8 cellular contexts compared by ENCODE assay signal in the genomic region with DNA sequence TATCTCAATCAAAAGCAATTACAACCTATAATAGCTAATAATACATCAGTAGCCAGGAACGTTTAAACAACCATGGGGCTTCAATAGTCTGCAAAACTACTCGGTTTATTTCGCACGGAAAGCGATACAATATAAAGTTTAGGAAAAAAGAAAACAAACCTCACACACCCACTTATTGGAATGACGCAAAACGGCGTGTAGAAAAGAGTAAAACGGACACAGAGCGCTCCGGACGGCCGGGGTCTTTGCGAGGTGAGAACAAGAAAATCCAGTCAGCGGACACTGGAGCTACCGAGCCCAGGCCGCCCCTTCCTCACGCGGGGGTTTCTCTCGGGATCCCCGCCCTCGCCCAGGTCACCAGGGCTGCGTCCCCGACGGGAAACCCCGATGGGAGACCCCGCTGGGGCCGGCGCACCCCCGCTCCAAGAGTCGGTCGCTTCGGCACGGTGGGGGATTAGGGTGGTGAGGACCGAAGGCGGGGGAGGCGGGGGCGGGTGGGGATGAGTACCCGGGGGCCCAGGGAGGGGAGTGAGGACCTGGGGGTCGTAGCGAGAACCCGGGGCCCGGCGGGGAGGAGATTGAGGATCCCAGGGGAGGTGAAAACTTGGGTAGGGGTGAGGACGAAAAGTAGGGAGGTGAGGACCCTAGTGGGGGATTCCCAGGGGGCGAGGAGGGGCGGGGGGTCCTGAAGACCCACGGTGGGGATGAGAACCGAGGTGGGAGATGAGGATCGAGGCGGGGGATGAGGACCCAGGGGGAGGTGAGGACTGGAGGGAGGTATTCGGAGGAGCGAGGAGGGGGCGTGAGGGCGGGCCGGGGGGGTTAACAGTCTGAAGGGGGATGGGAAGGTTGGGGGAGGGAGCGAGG. TPM values are rescaled to one million over a fixed set of nuclear protein-coding genes. Genes with fewer than 3 reads are reported as not detected.
A peak's percentile ranks its signal among the peaks of the same experiment; 100 is the strongest.
DNase-seq lines count a peak whose midpoint lies in the region; ATAC-seq and TF ChIP-seq lines count a peak whose summit lies in the region.

No MANE protein-coding gene starts in this region.

- intact Hi-C loops in psoas muscle (cut with DNase I) = no loop called here

- H3K36me3 ChIP-seq in psoas muscle (ENCODE audit: insufficient read depth in 1 of 2, low read depth in 1 of 2) = peaks cover 4 to 39% of the 10 kb centered on the region in 2 donors

- peaks cover 14% of the 10 kb centered on the region for H3K4me1 ChIP-seq in psoas muscle

- no peaks in the 10 kb centered on the region for H3K9me3 ChIP-seq in psoas muscle

- TF ChIP-seq CTCF in RWPE1 (conservative IDR thresholded peaks at IDR 0.05; ENCODE audit: low read depth) = no peak
- no peak for TF ChIP-seq CTCF in fibroblast of mammary gland (conservative IDR thresholded peaks at IDR 0.05; ENCODE audit: control insufficient read depth, insufficient read depth, low read depth, low read length)
- TF ChIP-seq CTCF in psoas muscle (IDR thresholded peaks at IDR 0.05) = no peak
- TF ChIP-seq CTCF in GM10248 (IDR thresholded peaks at IDR 0.05; ENCODE audit: control extremely low read depth, extremely low read depth, low read depth, missing control alignments) = no peak

- no peaks in the 10 kb centered on the region for H3K27me3 ChIP-seq in psoas muscle (ENCODE audit: insufficient read depth in 3 of 3, low read length in 2 of 3)

- H3K4me3 ChIP-seq in fibroblast of mammary gland (ENCODE audit: control insufficient read depth, low read depth, low read length) (peak overlapping the region; percentile 96), psoas muscle (peak overlapping the region; percentile 96)

- DNase-seq in ELR (ENCODE audit: low read depth) = peak; percentile 30
- peak; percentile 10 for DNase-seq in RWPE1 (ENCODE audit: low spot score)
- DNase-seq in fibroblast of mammary gland (ENCODE audit: low read depth) = peak; percentile 21
- peak in 1 of 2 donors; percentile 53 for DNase-seq in psoas muscle
- no peak for DNase-seq in GM10248 (ENCODE audit: extremely low spot score)
- DNase-seq in NCI-H2029 treated with DMSO at 0.1 percent for 48 hours (lab: John Stamatoyannopoulos, UW) = no peak
- no peak for DNase-seq in C1 segment of cervical spinal cord (lab: John Stamatoyannopoulos, UW)

- CTCF ChIA-PET in RWPE1 (lab: Yijun Ruan, JAX) (no interaction called here), GM10248 (lab: Yijun Ruan, JAX) (interaction anchor here (1.4 to 1.9 kb wide), 3 partner anchors 12 to 28 kb away, joined by 4 to 6 read pairs (median 6); no protein-coding TSS in a partner anchor)

- WGBS in psoas muscle, 3 donors = 1 to 2% (median 1%) methylated on average over 51 to 57 of the region's 57 CpGs

- POLR2A ChIA-PET in RWPE1 (lab: Yijun Ruan, JAX; ENCODE audit: low non-redundant PET) (no interaction called here), GM10248 (lab: Yijun Ruan, JAX) (interaction anchor here (0.7 kb wide), 1 partner anchor 189 kb away, joined by 5 read pairs; no protein-coding TSS in a partner anchor)

- ATAC-seq in psoas muscle (no peak), GM19324 (IDR thresholded peaks at IDR 0.05; ENCODE audit: low FRiP score, unreplicated experiment) (no peak)

- H3K27ac ChIP-seq in RWPE1 (peak overlapping the region; percentile 97), psoas muscle (peak overlapping the region; percentile 100)

RNA-seq across cellular contexts. Expression of a gene that starts 0.7 kb away (rescaled TPM):
- total RNA-seq in psoas muscle = 10 to 100 TPM; 11.4 to 20.2 (median 12.2) TPM
- 10 to 100 TPM; 13.2 to 16.5 (median 15.2) TPM for polyA plus RNA-seq in psoas muscle

RNA-seq across cellular contexts. Expression of a gene that starts 51.1 kb away (rescaled TPM):
- 1 to 10 TPM; 3.4 to 7.2 (median 4.8) TPM for total RNA-seq in psoas muscle
- polyA plus RNA-seq in psoas muscle = 1 to 10 TPM in 2 of 3 donors, under 1 TPM in 1; 0.72 to 1.7 (median 1.5) TPM

Comparison
In these comparisons a context has a peak if more than half of its experiments do, and no peak if none do; other contexts are left out.
1. DNase-seq: peak in ELR (single experiment), RWPE1 (single experiment) and fibroblast of mammary gland (single experiment); none in GM10248 (single experiment), NCI-H2029 treated with DMSO at 0.1 percent for 48 hours (single experiment) and C1 segment of cervical spinal cord (0 of 14).